1 cellular context compared by ENCODE assay signal in genomic region chr16:57998992-57999365, GRCh38.
TF ChIP-seq lines count a peak whose summit lies in the region.

No MANE protein-coding gene starts in this region.

TF ChIP-seq in K562, 482 proteins besides CTCF, POLR2A, EP300 and RAD21:
- TF ChIP-seq ZNF12 (CRISPR knock-in tag; IDR thresholded peaks at IDR 0.05) (no peak), CBFB (CRISPR knock-in tag; IDR thresholded peaks at IDR 0.05) (peak; percentile 72; the same call in 1 of the 2 replicates), SP1 (CRISPR knock-in tag; IDR thresholded peaks at IDR 0.05) (no peak)
TF ChIP-seq in K562: peak in this region for 1.
